In genomic region chr22:30266445-30267381, GRCh38 we compare ENCODE assay signal across 10 cellular contexts. TPM values are rescaled to one million over a fixed set of nuclear protein-coding genes. Genes with fewer than 3 reads are reported as not detected.
DNase-seq lines count a peak whose midpoint lies in the region; ATAC-seq, FAIRE-seq and TF ChIP-seq lines count a peak whose summit lies in the region.
"Had no signal": no experiment of that assay in that cellular context is flagged by ENCODE, and none has a peak within 500 bp of the region (broad histone marks: within the 10 kb centered on the region; RNA-seq: fewer than 3 reads in every experiment).

TSS of gene OSM (minus strand) at chr22:30266851. CDS start at chr22:30266799, 52 bp downstream.

- no peaks in the 10 kb centered on the region for H3K27me3 ChIP-seq in HL-60 (ENCODE audit: insufficient read depth, poor library complexity, severe bottlenecking)
- H3K27me3 ChIP-seq in MM.1S (replicated peaks; ENCODE audit: insufficient read depth, low read length): peaks cover 45% of the 10 kb centered on the region

- H3K4me1 ChIP-seq in A549: peaks cover 19% of the 10 kb centered on the region
- H3K4me1 ChIP-seq in MM.1S (ENCODE audit: low read length): peaks cover 5% of the 10 kb centered on the region

- 89% methylated on average over 24 of the region's 35 CpGs for WGBS in A549 (ENCODE audit: missing lambda C conversion rate)

- no peaks in the 10 kb centered on the region for H4K20me1 ChIP-seq in MM.1S (ENCODE audit: insufficient read depth, low read length)

- H3K4me3 ChIP-seq in A549 (no peak within 1 kb of the TSS), HL-60 (replicated peaks; ENCODE audit: insufficient read depth, low read length) (peak within 1 kb of the TSS; percentile 61), MM.1S (ENCODE audit: low read length) (no peak within 1 kb of the TSS)

- no peak for TF ChIP-seq EP300 in A549 (IDR thresholded peaks at IDR 0.05)

- ATAC-seq in A549: no peak
- peak; percentile 35 for ATAC-seq in left cardiac atrium

- no peak for TF ChIP-seq CTCF in A549 (IDR thresholded peaks at IDR 0.05)
- no peak for TF ChIP-seq CTCF in HL-60 (IDR thresholded peaks at IDR 0.05; ENCODE audit: insufficient read depth, low read length)
- TF ChIP-seq CTCF in MM.1S (IDR thresholded peaks at IDR 0.05; ENCODE audit: low read length): no peak

- no peaks in the 10 kb centered on the region for H3K36me3 ChIP-seq in MM.1S (replicated peaks; ENCODE audit: insufficient read depth, low read length)

- H2AFZ ChIP-seq in MM.1S (ENCODE audit: low read length): no peak within 1 kb of the TSS

- CTCF ChIA-PET in A549 (lab: Yijun Ruan, JAX): interaction anchor here (2.1 kb wide), 1 partner anchor 159 kb away, joined by 8 read pairs; no protein-coding TSS in a partner anchor

- POLR2A ChIA-PET in A549 (lab: Yijun Ruan, JAX): no interaction called here

- DNase-seq in A549 (ENCODE audit: low read depth in 1 of 2, low spot score in 1 of 2) (no peak), HL-60 (ENCODE audit: low read depth in 1 of 2, low spot score in 1 of 2) (peak; percentile 75 to 96), left cardiac atrium (peak; percentile 72), GOT3 (lab: John Stamatoyannopoulos, UW) (no peak), MM.1S (no peak), NCI-H1694 (lab: John Stamatoyannopoulos, UW) (no peak)
- DNase-seq in activated CD8-positive, alpha-beta memory T cell treated with anti-CD3 and anti-CD28 coated beads for 24 hours: peak; percentile 89
- DNase-seq in stimulated activated CD8-positive, alpha-beta memory T cell treated with anti-CD3 and anti-CD28 coated beads, Interleukin-15, amount 100 ng/mL, for 24 hours (ENCODE audit: low read depth): peak; percentile 47

- no peaks in the 10 kb centered on the region for H3K79me2 ChIP-seq in MM.1S (ENCODE audit: low read length)

- H3K9me2 ChIP-seq in MM.1S (replicated peaks; ENCODE audit: insufficient read depth, low read length): no peaks in the 10 kb centered on the region

- TF ChIP-seq RAD21 in A549 (conservative IDR thresholded peaks at IDR 0.05 in 1 of 2, IDR thresholded peaks at IDR 0.05 in 1 of 2): no peak

- peak within 1 kb of the TSS in 1 of 2 experiments; percentile 100; a peak in 3 of 6 replicates for H3K27ac ChIP-seq in A549
- peak within 1 kb of the TSS; percentile 90 for H3K27ac ChIP-seq in HL-60 (replicated peaks)
- no peak within 1 kb of the TSS for H3K27ac ChIP-seq in MM.1S (ENCODE audit: low read length)

- intact Hi-C loops in left cardiac atrium (cut with DNase I): loop anchor here in 1 of 2 donors (10.0 kb wide), 1 partner anchor 218 kb away; no protein-coding TSS in a partner anchor

- no peak for TF ChIP-seq POLR2A in A549 (IDR thresholded peaks at IDR 0.05; ENCODE audit: low read length)

- H3K9me3 ChIP-seq in A549 (no peaks in the 10 kb centered on the region), MM.1S (replicated peaks; ENCODE audit: insufficient read depth, low read length) (no peaks in the 10 kb centered on the region)

- H3K4me2 ChIP-seq in A549: no peak within 1 kb of the TSS
- no peak within 1 kb of the TSS for H3K4me2 ChIP-seq in MM.1S (ENCODE audit: low read depth, low read length)

- no peaks in the 10 kb centered on the region for H3F3A ChIP-seq in MM.1S (ENCODE audit: insufficient read depth, low read length)

- FAIRE-seq in A549 (lab: Jason Lieb, UNC): no peak

- no peak within 1 kb of the TSS for H3K9ac ChIP-seq in MM.1S (ENCODE audit: low read length)

TF ChIP-seq in A549, 52 proteins besides CTCF, POLR2A, EP300 and RAD21:
- TF ChIP-seq EHF (CRISPR knock-in tag; IDR thresholded peaks at IDR 0.05) (no peak), ZFP36 (IDR thresholded peaks at IDR 0.05; ENCODE audit: borderline replicate concordance, partially characterized antibody) (peak; percentile 88)

RNA-seq across cellular contexts. Expression of gene OSM, which starts in this region (rescaled TPM):
- not detected in 2 replicates for polyA plus RNA-seq in A549 (2011; rRNA removed)
- 0.03 and 0.09 TPM in 2 replicates for polyA plus RNA-seq in A549 (2012; cell fraction: cytosol; rRNA removed)
- polyA plus RNA-seq in A549 (2012; cell fraction: nucleus; rRNA removed): 0.47 and 0.49 TPM in 2 replicates
- polyA plus RNA-seq in A549 (2017; fragmentation: RNase III; extraction: RNeasy Plus Mini Kit Qiagen cat#74134 plus additional on column Dnase treatment): not detected in 3 replicates
- not detected in 2 replicates for polyA minus RNA-seq in A549 (2011; rRNA and poly(A)+ RNA removed)
- 1 to 10 TPM in 1 of 2 donors, under 1 TPM in 1; 0.56 to 1.4 TPM for total RNA-seq in left cardiac atrium
- polyA plus RNA-seq: AG04450, neural cell had no signal

Comparison
In these comparisons a context has a peak if more than half of its experiments do, and no peak if none do; other contexts are left out.
1. ATAC-seq: peak in left cardiac atrium (2 of 2); none in A549 (0 of 2).
2. DNase-seq: peak in HL-60 (2 of 2), activated CD8-positive, alpha-beta memory T cell treated with anti-CD3 and anti-CD28 coated beads for 24 hours (single experiment), left cardiac atrium (single experiment) and stimulated activated CD8-positive, alpha-beta memory T cell treated with anti-CD3 and anti-CD28 coated beads, Interleukin-15, amount 100 ng/mL, for 24 hours (single experiment); none in A549 (0 of 2), GOT3 (single experiment), MM.1S (single experiment) and NCI-H1694 (single experiment).